8 cellular contexts compared by ENCODE assay signal in the genomic region with DNA sequence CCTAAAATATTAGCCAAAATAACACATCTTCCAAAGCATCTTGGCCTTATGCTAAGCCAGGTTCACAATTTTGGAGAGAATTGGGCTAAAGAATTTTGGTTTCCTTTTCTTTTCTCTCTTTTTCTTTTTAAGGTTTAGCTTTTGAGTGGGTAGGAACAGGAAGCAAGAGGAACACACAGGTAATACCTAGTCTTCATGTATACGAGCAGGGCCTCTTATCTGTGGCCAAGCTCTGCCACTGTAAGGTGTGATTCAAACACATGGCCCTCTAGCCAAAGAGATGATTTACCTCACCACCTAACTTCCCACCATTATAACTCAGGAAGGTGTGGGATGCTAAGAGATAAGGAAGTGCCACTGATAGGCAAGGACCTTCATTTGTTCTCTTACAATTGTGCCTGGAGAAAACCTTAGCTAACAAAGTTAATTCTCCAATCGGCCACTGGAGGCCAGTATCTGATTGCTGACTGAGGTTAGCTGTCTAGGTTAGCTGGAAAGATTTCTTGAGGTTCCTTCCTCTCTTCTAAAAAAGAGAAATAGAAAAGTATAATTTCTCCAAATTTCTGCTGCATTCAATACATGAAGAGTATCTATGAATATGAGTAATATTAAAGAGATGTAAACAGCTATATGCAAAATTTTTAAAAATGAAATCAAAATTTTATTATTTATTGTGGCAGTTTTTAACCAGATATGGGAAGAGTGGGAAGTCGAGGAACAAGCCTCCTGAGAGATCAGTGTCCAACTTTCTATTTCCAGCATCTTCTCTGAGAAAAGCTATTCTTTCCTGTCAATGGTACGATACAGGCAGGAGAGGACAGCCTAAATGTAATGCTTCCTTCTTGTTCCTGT. TPM values are rescaled to one million over a fixed set of nuclear protein-coding genes. Genes with fewer than 3 reads are reported as not detected.
DNase-seq lines count a peak whose midpoint lies in the region; ATAC-seq and TF ChIP-seq lines count a peak whose summit lies in the region.

No MANE protein-coding gene starts in this region.

- no peak overlapping the region for H3K9ac ChIP-seq in Karpas-422 (ENCODE audit: low read length)
- no peak overlapping the region for H3K9ac ChIP-seq in SK-N-MC (ENCODE audit: insufficient read length)
- no peak overlapping the region for H3K9ac ChIP-seq in adipocyte (ENCODE audit: low read length)

- H3K4me1 ChIP-seq in Karpas-422 (ENCODE audit: low read length) = peaks cover 13% of the 10 kb centered on the region
- no peaks in the 10 kb centered on the region for H3K4me1 ChIP-seq in adipocyte (ENCODE audit: control insufficient read depth, insufficient read depth, low read length)
- no peaks in the 10 kb centered on the region for H3K4me1 ChIP-seq in heart right ventricle
- no peaks in the 10 kb centered on the region for H3K4me1 ChIP-seq in sigmoid colon

- no peaks in the 10 kb centered on the region for H3K79me2 ChIP-seq in Karpas-422 (ENCODE audit: low read length)

- intact Hi-C loops in heart right ventricle (cut with DNase I) (loop anchor here in 5 of 10 donors (2.0 to 10.0 kb wide), 5 partner anchors 322 to 677 kb away; no protein-coding TSS in a partner anchor), sigmoid colon (cut with DNase I) (no loop called here)

- H3K9me3 ChIP-seq in Karpas-422 (ENCODE audit: low read length) = no peaks in the 10 kb centered on the region
- no peaks in the 10 kb centered on the region for H3K9me3 ChIP-seq in SK-N-MC (ENCODE audit: low read depth, low read length)
- H3K9me3 ChIP-seq in adipocyte (ENCODE audit: control insufficient read depth, low read length) = no peaks in the 10 kb centered on the region
- peaks cover 0 to 4% (median 0%) of the 10 kb centered on the region in 11 donors for H3K9me3 ChIP-seq in heart right ventricle
- H3K9me3 ChIP-seq in sigmoid colon = no peaks in the 10 kb centered on the region

- DNase-seq in GM10266 (ENCODE audit: extremely low spot score) (peak; percentile 39), Karpas-422 (peak; percentile 87), SK-N-MC (ENCODE audit: low read depth, low spot score) (peak; percentile 24), adipocyte (ENCODE audit: low read depth) (peak; percentile 84), heart right ventricle (peak in 1 of 2 donors; percentile 34), sigmoid colon (no peak), cortex of kidney (lab: John Stamatoyannopoulos, UW) (no peak)

- ATAC-seq in GM21825 (IDR thresholded peaks at IDR 0.05; ENCODE audit: unreplicated experiment) (peak; percentile 86), heart right ventricle (peak in 3 of 8 donors; percentile 39 to 62 (median 56))

- no peak overlapping the region for H3K4me2 ChIP-seq in Karpas-422 (ENCODE audit: low read depth, low read length, poor library complexity, severe bottlenecking)

- no peaks in the 10 kb centered on the region for H4K20me1 ChIP-seq in Karpas-422 (ENCODE audit: insufficient read depth, low read depth, low read length)

- TF ChIP-seq EP300 in sigmoid colon (IDR thresholded peaks at IDR 0.05) = no peak

- H3K9me2 ChIP-seq in Karpas-422 (replicated peaks; ENCODE audit: insufficient read depth, low read length) = no peaks in the 10 kb centered on the region

- H3K27ac ChIP-seq in Karpas-422 (ENCODE audit: low read length) = no peak overlapping the region
- H3K27ac ChIP-seq in SK-N-MC = no peak overlapping the region
- no peak overlapping the region for H3K27ac ChIP-seq in heart right ventricle
- H3K27ac ChIP-seq in sigmoid colon = no peak overlapping the region

- peak; percentile 70 for TF ChIP-seq CTCF in GM10266 (IDR thresholded peaks at IDR 0.05; ENCODE audit: control insufficient read depth, insufficient read depth, low read depth, missing control alignments)
- TF ChIP-seq CTCF in heart right ventricle (IDR thresholded peaks at IDR 0.05) = peak; percentile 43 to 76 (median 70)
- peak in 3 of 4 experiments; percentile 51 to 59 (median 57) for TF ChIP-seq CTCF in sigmoid colon (IDR thresholded peaks at IDR 0.05)

- no peak overlapping the region for H3K4me3 ChIP-seq in Karpas-422 (ENCODE audit: low read length)
- H3K4me3 ChIP-seq in SK-N-MC = no peak overlapping the region
- H3K4me3 ChIP-seq in adipocyte (ENCODE audit: low read length) = no peak overlapping the region
- no peak overlapping the region for H3K4me3 ChIP-seq in heart right ventricle
- no peak overlapping the region for H3K4me3 ChIP-seq in sigmoid colon

- peak overlapping the region; percentile 85 for H2AFZ ChIP-seq in Karpas-422 (ENCODE audit: low read length)

- H3K27me3 ChIP-seq in Karpas-422 (ENCODE audit: low read length) (no peaks in the 10 kb centered on the region), adipocyte (replicated peaks; ENCODE audit: control insufficient read depth, insufficient read depth, low read length) (no peaks in the 10 kb centered on the region), heart right ventricle (peaks cover 0 to 8% (median 0%) of the 10 kb centered on the region in 7 donors), sigmoid colon (no peaks in the 10 kb centered on the region)

- TF ChIP-seq POLR2A in sigmoid colon (IDR thresholded peaks at IDR 0.05) = no peak

- 58 to 62% methylated on average over 4 of the region's 4 CpGs for WGBS in heart right ventricle, 2 donors
- WGBS in sigmoid colon, 2 donors = 63 to 65% methylated on average over 4 of the region's 4 CpGs

- H3K36me3 ChIP-seq in Karpas-422 (ENCODE audit: insufficient read depth, low read length) = no peaks in the 10 kb centered on the region
- H3K36me3 ChIP-seq in SK-N-MC (ENCODE audit: insufficient read depth, low read length) = no peaks in the 10 kb centered on the region
- no peaks in the 10 kb centered on the region for H3K36me3 ChIP-seq in adipocyte (ENCODE audit: control insufficient read depth, insufficient read depth, low read length, severe bottlenecking)
- no peaks in the 10 kb centered on the region for H3K36me3 ChIP-seq in heart right ventricle
- no peaks in the 10 kb centered on the region for H3K36me3 ChIP-seq in sigmoid colon

RNA-seq across cellular contexts. Expression of gene BBS7, which starts 30.1 kb away (rescaled TPM):
- total RNA-seq in Karpas-422 (2014; rRNA removed; shearing (Covaris generic); ENCODE audit: low replicate concordance) = 15.0 and 28.4 TPM in 2 replicates
- total RNA-seq in heart right ventricle (1 to 10 TPM; 3.2 to 7.7 (median 5.3) TPM), sigmoid colon (10 to 100 TPM; 12.7 to 14.6 (median 13.6) TPM)
- polyA plus RNA-seq in heart right ventricle (1 to 10 TPM; 2.6 to 8.5 TPM), sigmoid colon (10 to 100 TPM in 1 of 3 donors, 1 to 10 TPM in 2; 8.4 to 12.3 (median 9.6) TPM)

RNA-seq across cellular contexts. Expression of gene TRPC3, which starts 51.5 kb away (rescaled TPM):
- not detected in 2 replicates for total RNA-seq in Karpas-422 (2014; rRNA removed; shearing (Covaris generic); ENCODE audit: low replicate concordance)
- total RNA-seq in heart right ventricle (under 1 TPM in 6 of 10 donors, not detected in 4; 0.13 to 0.28 (median 0.17) TPM), sigmoid colon (1 to 10 TPM in 1 of 4 donors, under 1 TPM in 3; 0.33 to 1.1 (median 0.59) TPM)
- polyA plus RNA-seq in heart right ventricle (under 1 TPM in 1 of 2 donors, not detected in 1; 0.17 TPM), sigmoid colon (under 1 TPM in 1 of 3 donors, not detected in 2; 0.12 TPM)

Comparison
In these comparisons a context has a peak if more than half of its experiments do, and no peak if none do; other contexts are left out.
1. DNase-seq: peak in GM10266 (single experiment), Karpas-422 (single experiment), SK-N-MC (single experiment) and adipocyte (single experiment); none in sigmoid colon (single experiment) and cortex of kidney (single experiment).
2. Peak in every context shown above with its lines, with median percentiles within 50 percentile points of each other: CTCF ChIP-seq.